9 cellular contexts compared by ENCODE assay signal in genomic region chr3:48427630-48427962, GRCh38. TPM values are rescaled to one million over a fixed set of nuclear protein-coding genes. Genes with fewer than 3 reads are reported as not detected.
DNase-seq lines count a peak whose midpoint lies in the region; ATAC-seq and TF ChIP-seq lines count a peak whose summit lies in the region.
"Had no signal": no experiment of that assay in that cellular context is flagged by ENCODE, and none has a peak within 500 bp of the region (broad histone marks: within the 10 kb centered on the region; RNA-seq: fewer than 3 reads in every experiment).

No MANE protein-coding gene starts in this region.

- H3K9me3 ChIP-seq in mesodermal cell (ENCODE audit: control insufficient read depth, low read length): no peaks in the 10 kb centered on the region
- H3K9me3 ChIP-seq in thyroid gland: no peaks in the 10 kb centered on the region

- TF ChIP-seq POLR2A in thyroid gland (IDR thresholded peaks at IDR 0.05): no peak

- no peak for ATAC-seq in GM21367 (IDR thresholded peaks at IDR 0.05; ENCODE audit: unreplicated experiment)
- no peak for ATAC-seq in stimulated activated naive B cell treated with anti-CD40 and anti-IgM and Interleukin-4, amounts not matched to agents 10 μg/mL and 1 μg/mL and 100 μg/mL, for 72 hours (replicated peaks)

- CTCF ChIA-PET in activated CD4-positive, alpha-beta memory T cell treated with anti-CD3 and anti-CD28 coated beads for 36 hours (lab: Charles Lee): interaction anchor here (9.5 kb wide), 1 partner anchor 8 kb away, joined by 60 read pairs; no protein-coding TSS in a partner anchor
- CTCF ChIA-PET in activated CD4-positive, alpha-beta memory T cell treated with anti-CD3 and anti-CD28 coated beads, Interleukin-2, amount 10 ng/mL, durations not matched to agents 7 days and 5 days (lab: Charles Lee): interaction anchor here (3.1 kb wide), 1 partner anchor 9 kb away, joined by 17 read pairs; no protein-coding TSS in a partner anchor

- intact Hi-C loops in activated CD4-positive, alpha-beta memory T cell treated with anti-CD3 and anti-CD28 coated beads for 36 hours (cut with micrococcal nuclease): no loop called here
- intact Hi-C loops in thyroid gland (cut with DNase I): no loop called here

- 89 to 91% methylated on average over 6 to 8 of the region's 9 CpGs for WGBS in mesodermal cell (ENCODE audit: insufficient coverage in 2 of 2), 2 experiments
- WGBS in thyroid gland, 2 donors: 57 to 65% methylated on average over 9 of the region's 9 CpGs

- H3K27ac ChIP-seq in cingulate gyrus (ENCODE audit: low read depth, low read length) (peak overlapping the region; percentile 99), mesodermal cell (ENCODE audit: low read depth, low read length, severe bottlenecking) (no peak overlapping the region), thyroid gland (peak overlapping the region; percentile 94 to 96 (median 95))

- no peak overlapping the region for H3K27ac Mint-ChIP-seq in activated CD4-positive, alpha-beta memory T cell treated with anti-CD3 and anti-CD28 coated beads for 36 hours
- H3K27ac Mint-ChIP-seq in activated CD4-positive, alpha-beta memory T cell treated with anti-CD3 and anti-CD28 coated beads, Interleukin-2, amount 10 ng/mL, durations not matched to agents 7 days and 5 days: no peak overlapping the region
- H3K27ac Mint-ChIP-seq in stimulated activated naive B cell treated with anti-CD40 and anti-IgM and Interleukin-4, amounts not matched to agents 10 μg/mL and 1 μg/mL and 100 μg/mL, for 72 hours: no peak overlapping the region

- H3K9me3 Mint-ChIP-seq in activated CD4-positive, alpha-beta memory T cell treated with anti-CD3 and anti-CD28 coated beads for 36 hours: no peaks in the 10 kb centered on the region
- H3K9me3 Mint-ChIP-seq in activated CD4-positive, alpha-beta memory T cell treated with anti-CD3 and anti-CD28 coated beads, Interleukin-2, amount 10 ng/mL, durations not matched to agents 7 days and 5 days: no peaks in the 10 kb centered on the region
- no peaks in the 10 kb centered on the region for H3K9me3 Mint-ChIP-seq in stimulated activated naive B cell treated with anti-CD40 and anti-IgM and Interleukin-4, amounts not matched to agents 10 μg/mL and 1 μg/mL and 100 μg/mL, for 72 hours

- peaks cover 4% of the 10 kb centered on the region for H3K36me3 Mint-ChIP-seq in activated CD4-positive, alpha-beta memory T cell treated with anti-CD3 and anti-CD28 coated beads for 36 hours
- H3K36me3 Mint-ChIP-seq in activated CD4-positive, alpha-beta memory T cell treated with anti-CD3 and anti-CD28 coated beads, Interleukin-2, amount 10 ng/mL, durations not matched to agents 7 days and 5 days (ENCODE audit: low read depth): peaks cover 15% of the 10 kb centered on the region
- H3K36me3 Mint-ChIP-seq in stimulated activated naive B cell treated with anti-CD40 and anti-IgM and Interleukin-4, amounts not matched to agents 10 μg/mL and 1 μg/mL and 100 μg/mL, for 72 hours: peaks cover 8 to 19% of the 10 kb centered on the region in 2 donors

- H3K4me3 ChIP-seq in mesodermal cell (ENCODE audit: extremely low read depth, insufficient read depth, low read length, poor library complexity, severe bottlenecking) (peak overlapping the region; percentile 6), thyroid gland (replicated peaks in 1 of 3) (peak overlapping the region in 1 of 3 donors; percentile 95)

- H3K27me3 ChIP-seq in thyroid gland: no peaks in the 10 kb centered on the region

- TF ChIP-seq CTCF in thyroid gland (IDR thresholded peaks at IDR 0.05): no peak

- H3K4me1 ChIP-seq in mesodermal cell (ENCODE audit: control insufficient read depth, insufficient read depth, low read length, poor library complexity, severe bottlenecking) (peaks cover 33% of the 10 kb centered on the region), thyroid gland (peaks cover 50 to 69% of the 10 kb centered on the region in 2 donors)

- peaks cover 2% of the 10 kb centered on the region for H3K4me1 Mint-ChIP-seq in activated CD4-positive, alpha-beta memory T cell treated with anti-CD3 and anti-CD28 coated beads for 36 hours (ENCODE audit: low read depth)
- peaks cover 13% of the 10 kb centered on the region for H3K4me1 Mint-ChIP-seq in activated CD4-positive, alpha-beta memory T cell treated with anti-CD3 and anti-CD28 coated beads, Interleukin-2, amount 10 ng/mL, durations not matched to agents 7 days and 5 days
- H3K4me1 Mint-ChIP-seq in stimulated activated naive B cell treated with anti-CD40 and anti-IgM and Interleukin-4, amounts not matched to agents 10 μg/mL and 1 μg/mL and 100 μg/mL, for 72 hours: peaks cover 17 to 26% of the 10 kb centered on the region in 2 donors

- H3K36me3 ChIP-seq in mesodermal cell (ENCODE audit: control insufficient read depth, insufficient read depth, low read length): peaks cover 32% of the 10 kb centered on the region
- peaks cover 0 to 4% of the 10 kb centered on the region in 2 donors for H3K36me3 ChIP-seq in thyroid gland

- POLR2A ChIA-PET in activated CD4-positive, alpha-beta memory T cell treated with anti-CD3 and anti-CD28 coated beads for 36 hours (lab: Charles Lee): no interaction called here
- POLR2A ChIA-PET in activated CD4-positive, alpha-beta memory T cell treated with anti-CD3 and anti-CD28 coated beads, Interleukin-2, amount 10 ng/mL, durations not matched to agents 7 days and 5 days (lab: Charles Lee): interaction anchor here (1.2 kb wide), 2 partner anchors 12 to 92 kb away, joined by 3 to 5 read pairs; partner anchors contain the start of genes CCDC51 and TMA7

- no peak for DNase-seq in activated CD4-positive, alpha-beta memory T cell treated with anti-CD3 and anti-CD28 coated beads for 36 hours
- no peak for DNase-seq in activated CD4-positive, alpha-beta memory T cell treated with anti-CD3 and anti-CD28 coated beads, Interleukin-2, amount 10 ng/mL, durations not matched to agents 7 days and 5 days
- peak; percentile 54 to 59 for DNase-seq in thyroid gland
- no peak for DNase-seq in NCI-H1092 (lab: John Stamatoyannopoulos, UW)
- DNase-seq in stimulated activated naive B cell treated with anti-CD40 and anti-IgM and Interleukin-4, amounts not matched to agents 10 μg/mL and 1 μg/mL and 100 μg/mL, for 72 hours: no peak

- H3K27me3 Mint-ChIP-seq in activated CD4-positive, alpha-beta memory T cell treated with anti-CD3 and anti-CD28 coated beads for 36 hours: no peaks in the 10 kb centered on the region
- peaks cover 18% of the 10 kb centered on the region for H3K27me3 Mint-ChIP-seq in activated CD4-positive, alpha-beta memory T cell treated with anti-CD3 and anti-CD28 coated beads, Interleukin-2, amount 10 ng/mL, durations not matched to agents 7 days and 5 days
- H3K27me3 Mint-ChIP-seq in stimulated activated naive B cell treated with anti-CD40 and anti-IgM and Interleukin-4, amounts not matched to agents 10 μg/mL and 1 μg/mL and 100 μg/mL, for 72 hours: peaks cover 21 to 28% of the 10 kb centered on the region in 2 donors

- peak overlapping the region; percentile 28 for H3K4me3 Mint-ChIP-seq in activated CD4-positive, alpha-beta memory T cell treated with anti-CD3 and anti-CD28 coated beads for 36 hours
- H3K4me3 Mint-ChIP-seq in activated CD4-positive, alpha-beta memory T cell treated with anti-CD3 and anti-CD28 coated beads, Interleukin-2, amount 10 ng/mL, durations not matched to agents 7 days and 5 days: no peak overlapping the region
- no peak overlapping the region for H3K4me3 Mint-ChIP-seq in stimulated activated naive B cell treated with anti-CD40 and anti-IgM and Interleukin-4, amounts not matched to agents 10 μg/mL and 1 μg/mL and 100 μg/mL, for 72 hours

RNA-seq across cellular contexts. Expression of gene PLXNB1, which starts 2.3 kb away (rescaled TPM):
- 1 to 10 TPM; 3.2 to 3.8 TPM for total RNA-seq in activated CD4-positive, alpha-beta memory T cell treated with anti-CD3 and anti-CD28 coated beads for 36 hours
- 1 to 10 TPM; 1.7 to 1.9 TPM for total RNA-seq in activated CD4-positive, alpha-beta memory T cell treated with anti-CD3 and anti-CD28 coated beads, Interleukin-2, amount 10 ng/mL, durations not matched to agents 7 days and 5 days
- 57.1 TPM for polyA plus RNA-seq in mesodermal cell (2013, experiment 1 of 2)
- 47.5 TPM for polyA plus RNA-seq in mesodermal cell (2013, experiment 2 of 2)
- 100 to 1,000 TPM; 126 to 216 (median 138) TPM for total RNA-seq in thyroid gland

RNA-seq across cellular contexts. Expression of gene CCDC51, which starts 12.3 kb away (rescaled TPM):
- 10 to 100 TPM; 24.3 to 24.4 TPM for total RNA-seq in activated CD4-positive, alpha-beta memory T cell treated with anti-CD3 and anti-CD28 coated beads for 36 hours
- 10 to 100 TPM; 14.9 to 17.5 TPM for total RNA-seq in activated CD4-positive, alpha-beta memory T cell treated with anti-CD3 and anti-CD28 coated beads, Interleukin-2, amount 10 ng/mL, durations not matched to agents 7 days and 5 days
- 16.5 TPM for polyA plus RNA-seq in mesodermal cell (2013, experiment 1 of 2)
- polyA plus RNA-seq in mesodermal cell (2013, experiment 2 of 2): 14.6 TPM
- 10 to 100 TPM in 3 of 4 donors, 1 to 10 TPM in 1; 8.6 to 17.0 (median 15.0) TPM for total RNA-seq in thyroid gland

RNA-seq across cellular contexts. Expression of gene TMA7, which starts 12.5 kb away (rescaled TPM):
- total RNA-seq in activated CD4-positive, alpha-beta memory T cell treated with anti-CD3 and anti-CD28 coated beads for 36 hours: 100 to 1,000 TPM; 318 to 323 TPM
- 100 to 1,000 TPM; 240 to 241 TPM for total RNA-seq in activated CD4-positive, alpha-beta memory T cell treated with anti-CD3 and anti-CD28 coated beads, Interleukin-2, amount 10 ng/mL, durations not matched to agents 7 days and 5 days
- polyA plus RNA-seq in mesodermal cell (2013, experiment 1 of 2): 468 TPM
- 482 TPM for polyA plus RNA-seq in mesodermal cell (2013, experiment 2 of 2)
- total RNA-seq in thyroid gland: 100 to 1,000 TPM; 133 to 413 (median 301) TPM

RNA-seq across cellular contexts. Expression of gene ATRIP, which starts 18.9 kb away (rescaled TPM):
- total RNA-seq in activated CD4-positive, alpha-beta memory T cell treated with anti-CD3 and anti-CD28 coated beads for 36 hours: 10 to 100 TPM; 13.8 to 14.5 TPM
- total RNA-seq in activated CD4-positive, alpha-beta memory T cell treated with anti-CD3 and anti-CD28 coated beads, Interleukin-2, amount 10 ng/mL, durations not matched to agents 7 days and 5 days: 10 to 100 TPM; 13.4 to 15.2 TPM
- polyA plus RNA-seq in mesodermal cell (2013, experiment 1 of 2): 13.1 TPM
- polyA plus RNA-seq in mesodermal cell (2013, experiment 2 of 2): 10.5 TPM
- 10 to 100 TPM in 2 of 4 donors, 1 to 10 TPM in 2; 8.4 to 13.9 (median 11.0) TPM for total RNA-seq in thyroid gland

RNA-seq across cellular contexts. Expression of gene FBXW12, which starts 55.6 kb away (rescaled TPM):
- total RNA-seq in activated CD4-positive, alpha-beta memory T cell treated with anti-CD3 and anti-CD28 coated beads for 36 hours: not detected
- not detected for total RNA-seq in activated CD4-positive, alpha-beta memory T cell treated with anti-CD3 and anti-CD28 coated beads, Interleukin-2, amount 10 ng/mL, durations not matched to agents 7 days and 5 days
- 0.55 TPM for polyA plus RNA-seq in mesodermal cell (2013, experiment 1 of 2)
- 0.30 TPM for polyA plus RNA-seq in mesodermal cell (2013, experiment 2 of 2)
- total RNA-seq in thyroid gland: not detected
- polyA plus RNA-seq: BJ had no signal

Comparison
In these comparisons a context has a peak if more than half of its experiments do, and no peak if none do; other contexts are left out.
1. DNase-seq: peak in thyroid gland (2 of 2); none in activated CD4-positive, alpha-beta memory T cell treated with anti-CD3 and anti-CD28 coated beads for 36 hours (single experiment), activated CD4-positive, alpha-beta memory T cell treated with anti-CD3 and anti-CD28 coated beads, Interleukin-2, amount 10 ng/mL, durations not matched to agents 7 days and 5 days (single experiment), NCI-H1092 (single experiment) and stimulated activated naive B cell treated with anti-CD40 and anti-IgM and Interleukin-4, amounts not matched to agents 10 μg/mL and 1 μg/mL and 100 μg/mL, for 72 hours (single experiment).
2. RNA of gene PLXNB1, which starts 2.3 kb away (total RNA-seq): 126 to 216 TPM in thyroid gland; 3.2 to 3.8 TPM in activated CD4-positive, alpha-beta memory T cell treated with anti-CD3 and anti-CD28 coated beads for 36 hours and 1.7 to 1.9 TPM in activated CD4-positive, alpha-beta memory T cell treated with anti-CD3 and anti-CD28 coated beads, Interleukin-2, amount 10 ng/mL, durations not matched to agents 7 days and 5 days; every median in the first group is over 10 times any median in the second.